ENCODE assay signal across 1 cellular context in genomic region chr20:62424249-62425109, GRCh38.
TF ChIP-seq lines count a peak whose summit lies in the region.

No MANE protein-coding gene starts in this region.

TF ChIP-seq in H1, 55 proteins besides CTCF, POLR2A, EP300 and RAD21:
- TF ChIP-seq SIN3A (conservative IDR thresholded peaks at IDR 0.05 in 1 of 2, IDR thresholded peaks at IDR 0.05 in 1 of 2; ENCODE audit: low read depth in 1 of 2, low read length in 2 of 2) (no peak), YY1 (IDR thresholded peaks at IDR 0.05; ENCODE audit: low read depth, low read length) (no peak), TCF12 (IDR thresholded peaks at IDR 0.05; ENCODE audit: low read depth, low read length) (no peak), EZH2 (IDR thresholded peaks at IDR 0.05; ENCODE audit: low read depth, low read length, severe bottlenecking) (no peak), CHD1 (IDR thresholded peaks at IDR 0.05; ENCODE audit: low read depth, low read length) (no peak), ZNF274 (IDR thresholded peaks at IDR 0.05; ENCODE audit: borderline replicate concordance, extremely low read depth, low read length) (no peak), GTF2F1 (IDR thresholded peaks at IDR 0.05; ENCODE audit: borderline replicate concordance, low read depth, low read length) (no peak), TBP (IDR thresholded peaks at IDR 0.05; ENCODE audit: low read depth, low read length) (no peak), ATF2 (IDR thresholded peaks at IDR 0.05; ENCODE audit: low read length) (no peak), ASH2L (IDR thresholded peaks at IDR 0.05; ENCODE audit: low read length) (no peak)
